Comparison of ENCODE assay signal across 14 cellular contexts in genomic region chr5:33311893-33312292, GRCh38.
DNase-seq lines count a peak whose midpoint lies in the region; ATAC-seq, FAIRE-seq and TF ChIP-seq lines count a peak whose summit lies in the region.
"Had no signal": no experiment of that assay in that cellular context is flagged by ENCODE, and none has a peak within 500 bp of the region (broad histone marks: within the 10 kb centered on the region; RNA-seq: fewer than 3 reads in every experiment).

No MANE protein-coding gene starts in this region.

- H3K4me3 ChIP-seq in SJSA1 (no peak overlapping the region), fibroblast of lung (replicated peaks in 1 of 4; ENCODE audit: control extremely low read depth in 1 of 4, insufficient read depth in 1 of 4, low read depth in 3 of 4, low read length in 4 of 4) (no peak overlapping the region)

- peaks cover 0 to 2% of the 10 kb centered on the region in 2 donors for H3K9me3 Mint-ChIP-seq in stimulated activated naive B cell treated with anti-CD40 and anti-IgM and Interleukin-4, amounts not matched to agents 10 μg/mL and 1 μg/mL and 100 μg/mL, for 72 hours
- H3K9me3 Mint-ChIP-seq in activated T-helper 2 cell treated with anti-CD3 and anti-CD28 coated beads, Interferon-gamma antibody, Interleukin-2, Interleukin-4, amounts not matched to agents 10 μg/mL and 5 μg/mL and 100 μg/mL, durations not matched to agents 14 hours and 24 hours and 36 hours, result no peaks in the 10 kb centered on the region
- H3K9me3 Mint-ChIP-seq: activated naive CD8-positive, alpha-beta T cell treated with anti-CD3 and anti-CD28 coated beads, Interleukin-2, amount 10 ng/mL, durations not matched to agents 7 days and 5 days had no signal

- no peaks in the 10 kb centered on the region for H3K36me3 Mint-ChIP-seq in stimulated activated naive B cell treated with anti-CD40 and anti-IgM and Interleukin-4, amounts not matched to agents 10 μg/mL and 1 μg/mL and 100 μg/mL, for 72 hours
- no peaks in the 10 kb centered on the region for H3K36me3 Mint-ChIP-seq in activated T-helper 2 cell treated with anti-CD3 and anti-CD28 coated beads, Interferon-gamma antibody, Interleukin-2, Interleukin-4, amounts not matched to agents 10 μg/mL and 5 μg/mL and 100 μg/mL, durations not matched to agents 14 hours and 24 hours and 36 hours (ENCODE audit: low read depth)
- H3K36me3 Mint-ChIP-seq: activated naive CD8-positive, alpha-beta T cell treated with anti-CD3 and anti-CD28 coated beads, Interleukin-2, amount 10 ng/mL, durations not matched to agents 7 days and 5 days; immature natural killer cell; naive thymus-derived CD8-positive, alpha-beta T cell had no signal

- H3K27ac ChIP-seq in SJSA1 (peak overlapping the region; percentile 67; the same call in 1 of the 2 replicates), fibroblast of lung (ENCODE audit: insufficient read depth, low read length) (peak overlapping the region; percentile 78)

- H3K4me1 Mint-ChIP-seq in stimulated activated naive B cell treated with anti-CD40 and anti-IgM and Interleukin-4, amounts not matched to agents 10 μg/mL and 1 μg/mL and 100 μg/mL, for 72 hours, result peaks cover 2 to 6% of the 10 kb centered on the region in 2 donors
- H3K4me1 Mint-ChIP-seq in activated T-helper 2 cell treated with anti-CD3 and anti-CD28 coated beads, Interferon-gamma antibody, Interleukin-2, Interleukin-4, amounts not matched to agents 10 μg/mL and 5 μg/mL and 100 μg/mL, durations not matched to agents 14 hours and 24 hours and 36 hours (ENCODE audit: low read depth), result no peaks in the 10 kb centered on the region
- H3K4me1 Mint-ChIP-seq: activated naive CD8-positive, alpha-beta T cell treated with anti-CD3 and anti-CD28 coated beads, Interleukin-2, amount 10 ng/mL, durations not matched to agents 7 days and 5 days; immature natural killer cell; naive thymus-derived CD8-positive, alpha-beta T cell had no signal

- H3K4me3 Mint-ChIP-seq in stimulated activated naive B cell treated with anti-CD40 and anti-IgM and Interleukin-4, amounts not matched to agents 10 μg/mL and 1 μg/mL and 100 μg/mL, for 72 hours, result no peak overlapping the region
- no peak overlapping the region for H3K4me3 Mint-ChIP-seq in activated T-helper 2 cell treated with anti-CD3 and anti-CD28 coated beads, Interferon-gamma antibody, Interleukin-2, Interleukin-4, amounts not matched to agents 10 μg/mL and 5 μg/mL and 100 μg/mL, durations not matched to agents 14 hours and 24 hours and 36 hours (ENCODE audit: low read depth)
- H3K4me3 Mint-ChIP-seq: activated naive CD8-positive, alpha-beta T cell treated with anti-CD3 and anti-CD28 coated beads, Interleukin-2, amount 10 ng/mL, durations not matched to agents 7 days and 5 days; immature natural killer cell; naive thymus-derived CD8-positive, alpha-beta T cell had no signal

- no peaks in the 10 kb centered on the region for H3K27me3 Mint-ChIP-seq in stimulated activated naive B cell treated with anti-CD40 and anti-IgM and Interleukin-4, amounts not matched to agents 10 μg/mL and 1 μg/mL and 100 μg/mL, for 72 hours
- H3K27me3 Mint-ChIP-seq in activated T-helper 2 cell treated with anti-CD3 and anti-CD28 coated beads, Interferon-gamma antibody, Interleukin-2, Interleukin-4, amounts not matched to agents 10 μg/mL and 5 μg/mL and 100 μg/mL, durations not matched to agents 14 hours and 24 hours and 36 hours (ENCODE audit: low read depth), result no peaks in the 10 kb centered on the region
- H3K27me3 Mint-ChIP-seq: activated naive CD8-positive, alpha-beta T cell treated with anti-CD3 and anti-CD28 coated beads, Interleukin-2, amount 10 ng/mL, durations not matched to agents 7 days and 5 days had no signal

- no peaks in the 10 kb centered on the region for H3K27me3 ChIP-seq in SJSA1 (replicated peaks)
- no peaks in the 10 kb centered on the region for H3K27me3 ChIP-seq in fibroblast of lung (ENCODE audit: control insufficient read depth, insufficient read depth, low read length)

- H2AFZ ChIP-seq in fibroblast of lung (ENCODE audit: low read length), result no peak overlapping the region

- FAIRE-seq in H54 (lab: Jason Lieb, UNC), result peak; percentile 99

- no peak overlapping the region for H3K27ac Mint-ChIP-seq in stimulated activated naive B cell treated with anti-CD40 and anti-IgM and Interleukin-4, amounts not matched to agents 10 μg/mL and 1 μg/mL and 100 μg/mL, for 72 hours
- no peak overlapping the region for H3K27ac Mint-ChIP-seq in activated T-helper 2 cell treated with anti-CD3 and anti-CD28 coated beads, Interferon-gamma antibody, Interleukin-2, Interleukin-4, amounts not matched to agents 10 μg/mL and 5 μg/mL and 100 μg/mL, durations not matched to agents 14 hours and 24 hours and 36 hours
- H3K27ac Mint-ChIP-seq: activated naive CD8-positive, alpha-beta T cell treated with anti-CD3 and anti-CD28 coated beads, Interleukin-2, amount 10 ng/mL, durations not matched to agents 7 days and 5 days; immature natural killer cell; naive thymus-derived CD8-positive, alpha-beta T cell had no signal

- H3K4me1 ChIP-seq in SJSA1 (replicated peaks), result peaks cover 50% of the 10 kb centered on the region
- H3K4me1 ChIP-seq in fibroblast of lung (ENCODE audit: control insufficient read depth, extremely low read depth, insufficient read depth, low read length), result peaks cover 19% of the 10 kb centered on the region

- H3K9me3 ChIP-seq in SJSA1 (replicated peaks) (no peaks in the 10 kb centered on the region), fibroblast of lung (ENCODE audit: control insufficient read depth, insufficient read depth, low read depth, low read length) (no peaks in the 10 kb centered on the region)

- H3K36me3 ChIP-seq in SJSA1, result no peaks in the 10 kb centered on the region
- no peaks in the 10 kb centered on the region for H3K36me3 ChIP-seq in fibroblast of lung (ENCODE audit: control insufficient read depth, insufficient read depth, low read length)

- peak overlapping the region; percentile 29 for H3K4me2 ChIP-seq in fibroblast of lung (ENCODE audit: extremely low read depth, insufficient read depth, low read length)

- no peak for TF ChIP-seq POLR2A in H54 (IDR thresholded peaks at IDR 0.05; ENCODE audit: low read depth, low read length)

- intact Hi-C loops in Right ventricle myocardium inferior (cut with DNase I), result no loop called here
- intact Hi-C loops in activated T-helper 2 cell treated with anti-CD3 and anti-CD28 coated beads, Interferon-gamma antibody, Interleukin-2, Interleukin-4, amounts not matched to agents 10 μg/mL and 5 μg/mL and 100 μg/mL, durations not matched to agents 14 hours and 24 hours and 36 hours (cut with micrococcal nuclease), result no loop called here

- DNase-seq in H54 (ENCODE audit: insufficient read length, low spot score), result peak; percentile 24
- DNase-seq in SJSA1 (ENCODE audit: low read depth in 1 of 2, low spot score in 2 of 2), result peak; percentile 19 to 42
- peak; percentile 93 to 99 for DNase-seq in fibroblast of lung (ENCODE audit: low read depth in 2 of 2)
- no peak for DNase-seq in stimulated activated naive B cell treated with anti-CD40 and anti-IgM and Interleukin-4, amounts not matched to agents 10 μg/mL and 1 μg/mL and 100 μg/mL, for 72 hours
- no peak for DNase-seq in Right ventricle myocardium inferior (ENCODE audit: missing footprints)
- no peak for DNase-seq in activated T-helper 2 cell treated with anti-CD3 and anti-CD28 coated beads, Interferon-gamma antibody, Interleukin-2, Interleukin-4, amounts not matched to agents 10 μg/mL and 5 μg/mL and 100 μg/mL, durations not matched to agents 14 hours and 24 hours and 36 hours (ENCODE audit: low spot score)
- DNase-seq: activated CD8-positive, alpha-beta memory T cell treated with anti-CD3 and anti-CD28 coated beads for 24 hours; activated naive CD8-positive, alpha-beta T cell treated with anti-CD3 and anti-CD28 coated beads, Interleukin-2, amount 10 ng/mL, durations not matched to agents 7 days and 5 days; DMS153; immature natural killer cell; naive thymus-derived CD8-positive, alpha-beta T cell; NCI-H1930; stimulated activated CD8-positive, alpha-beta memory T cell treated with anti-CD3 and anti-CD28 coated beads, Interleukin-4, amount 100 ng/mL, for 48 hours had no signal

- H3K9ac ChIP-seq in fibroblast of lung (ENCODE audit: insufficient read depth, low read length), result no peak overlapping the region

- no peak for TF ChIP-seq CTCF in fibroblast of lung (conservative IDR thresholded peaks at IDR 0.05 in 1 of 2, IDR thresholded peaks at IDR 0.05 in 1 of 2; ENCODE audit: low read depth in 1 of 2, low read length in 2 of 2)

- H3K79me2 ChIP-seq in fibroblast of lung (ENCODE audit: control insufficient read depth, insufficient read depth, low read length), result no peaks in the 10 kb centered on the region

- ATAC-seq in stimulated activated naive B cell treated with anti-CD40 and anti-IgM and Interleukin-4, amounts not matched to agents 10 μg/mL and 1 μg/mL and 100 μg/mL, for 72 hours (replicated peaks), result peak; percentile 59 to 85
- ATAC-seq in Right ventricle myocardium inferior, result no peak
- ATAC-seq in GM21786 (IDR thresholded peaks at IDR 0.05; ENCODE audit: unreplicated experiment), result no peak
- ATAC-seq: naive thymus-derived CD8-positive, alpha-beta T cell had no signal

- H4K20me1 ChIP-seq in fibroblast of lung (ENCODE audit: control insufficient read depth, extremely low read depth, insufficient read depth, low read length), result no peaks in the 10 kb centered on the region

Comparison
In these comparisons a context has a peak if more than half of its experiments do, and no peak if none do; other contexts are left out.
1. DNase-seq: peak in H54 (single experiment), SJSA1 (2 of 2) and fibroblast of lung (2 of 2); none in stimulated activated naive B cell treated with anti-CD40 and anti-IgM and Interleukin-4, amounts not matched to agents 10 μg/mL and 1 μg/mL and 100 μg/mL, for 72 hours (single experiment), Right ventricle myocardium inferior (single experiment) and activated T-helper 2 cell treated with anti-CD3 and anti-CD28 coated beads, Interferon-gamma antibody, Interleukin-2, Interleukin-4, amounts not matched to agents 10 μg/mL and 5 μg/mL and 100 μg/mL, durations not matched to agents 14 hours and 24 hours and 36 hours (single experiment).
2. ATAC-seq: peak in stimulated activated naive B cell treated with anti-CD40 and anti-IgM and Interleukin-4, amounts not matched to agents 10 μg/mL and 1 μg/mL and 100 μg/mL, for 72 hours (2 of 2); none in Right ventricle myocardium inferior (single experiment) and GM21786 (single experiment).